In the genomic region with DNA sequence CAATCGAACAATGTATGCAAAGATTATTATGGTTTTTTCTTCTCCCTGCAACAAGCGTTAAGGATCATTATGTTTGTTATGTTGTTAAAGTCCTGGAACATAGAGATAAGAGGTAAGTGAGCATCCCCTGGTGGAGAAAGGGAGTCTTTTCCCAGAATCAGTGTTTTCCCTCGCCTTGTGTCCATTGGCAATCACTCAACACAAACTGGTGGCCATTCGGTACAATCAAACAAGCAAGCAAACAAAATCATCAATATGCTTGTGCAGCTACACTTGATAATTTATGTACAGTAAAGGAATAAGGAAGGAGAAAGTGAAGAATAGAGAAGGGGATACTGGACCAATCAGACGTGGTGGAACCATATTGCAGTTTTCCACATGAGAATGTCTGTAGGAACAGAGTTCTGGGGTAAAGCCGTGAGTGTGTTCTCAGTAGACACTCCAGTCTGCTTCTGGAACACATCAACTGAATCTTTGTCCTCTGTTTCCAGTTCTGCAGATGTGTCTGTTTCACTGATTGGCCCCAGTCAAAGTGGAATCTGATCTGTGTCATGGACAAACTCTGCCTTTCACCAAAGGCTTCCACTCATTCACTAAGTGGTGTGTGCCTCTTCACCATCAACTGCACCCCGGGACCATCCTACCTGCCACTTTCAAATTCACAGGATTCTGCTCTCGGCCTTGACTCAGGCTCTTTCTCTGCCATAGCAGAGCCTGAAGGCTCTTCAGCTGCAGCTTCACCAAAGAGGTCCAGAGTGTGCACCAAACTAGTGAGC, we compare ENCODE assay signal across 9 cellular contexts.
DNase-seq lines count a peak whose midpoint lies in the region; ATAC-seq, FAIRE-seq and TF ChIP-seq lines count a peak whose summit lies in the region.
"Had no signal": no experiment of that assay in that cellular context is flagged by ENCODE, and none has a peak within 500 bp of the region (broad histone marks: within the 10 kb centered on the region; RNA-seq: fewer than 3 reads in every experiment).

No MANE protein-coding gene starts in this region.

- H3K4me3 ChIP-seq in Panc1 (ENCODE audit: low read depth in 2 of 2, low read length in 2 of 2) (no peak overlapping the region), fibroblast of pulmonary artery (replicated peaks; ENCODE audit: low read depth, low read length) (no peak overlapping the region), tibial artery (no peak overlapping the region)
- H3K4me3 ChIP-seq: SK-N-MC had no signal

- TF ChIP-seq CTCF in Panc1 (IDR thresholded peaks at IDR 0.05), result peak; percentile 87
- peak; percentile 79 for TF ChIP-seq CTCF in fibroblast of pulmonary artery (IDR thresholded peaks at IDR 0.05; ENCODE audit: low read length, missing control alignments)
- TF ChIP-seq CTCF in tibial artery (IDR thresholded peaks at IDR 0.05), result peak; percentile 23 to 33

- no peak overlapping the region for H3K27ac ChIP-seq in Panc1 (ENCODE audit: low read length)
- no peak overlapping the region for H3K27ac ChIP-seq in tibial artery
- H3K27ac ChIP-seq: SK-N-MC had no signal

- ATAC-seq in Panc1 (no peak), HG03095 (IDR thresholded peaks at IDR 0.05; ENCODE audit: unreplicated experiment) (no peak), GM21526 (IDR thresholded peaks at IDR 0.05; ENCODE audit: low FRiP score, unreplicated experiment) (no peak)

- no peak for FAIRE-seq in GM12892 (lab: Jason Lieb, UNC)

- no peak for TF ChIP-seq POLR2A in GM12892 (IDR thresholded peaks at IDR 0.05; ENCODE audit: low read depth, low read length)

- in situ Hi-C loops in Panc1 (cut with HindIII; ENCODE audit: low pct_unique_long_range_greater_than_20kb, low sequenced_read_pairs), result no loop called here

- peaks cover 3% of the 10 kb centered on the region; the same call in 1 of the 2 replicates for H3K36me3 ChIP-seq in Panc1 (ENCODE audit: control insufficient read depth, insufficient read depth, low read length)
- H3K36me3 ChIP-seq in tibial artery, result no peaks in the 10 kb centered on the region

- H3K27me3 ChIP-seq in Panc1 (ENCODE audit: control insufficient read depth, insufficient read depth, low read length) (no peaks in the 10 kb centered on the region), tibial artery (peaks cover 0 to 5% of the 10 kb centered on the region in 2 donors)

- intact Hi-C loops in Panc1 (cut with micrococcal nuclease; ENCODE audit: unreplicated experiment), result loop anchor here (5.0 kb wide), 2 partner anchors 190 to 225 kb away; a partner anchor contains a TSS
- intact Hi-C loops in tibial artery (cut with DNase I; ENCODE audit: low total_unique reads), result no loop called here

- DNase-seq in COLO668 (lab: John Stamatoyannopoulos, UW; ENCODE audit: unreplicated experiment), result peak; percentile 2
- DNase-seq in HEK293T (ENCODE audit: extremely low spot score), result peak; percentile 51
- peak; percentile 41 for DNase-seq in Panc1 (ENCODE audit: low read depth, low spot score)
- peak; percentile 66 for DNase-seq in fibroblast of pulmonary artery (ENCODE audit: low read depth)
- no peak for DNase-seq in tibial artery
- no peak for DNase-seq in GM12892 (ENCODE audit: insufficient read length)

- no TSS peak for BruUV-seq in Panc1 (replicated peaks; lab: Mats Ljungman, UMichigan)

- POLR2A ChIA-PET in HEK293T (lab: Yijun Ruan, JAX) (interaction anchor here (1.4 kb wide), 1 partner anchor 16 kb away, joined by 3 read pairs; a partner anchor contains a TSS), Panc1 (lab: Charles Lee) (no interaction called here)

- peaks cover 6% of the 10 kb centered on the region; the same call in 1 of the 2 replicates for H3K4me1 ChIP-seq in Panc1 (ENCODE audit: control insufficient read depth, insufficient read depth, low read length)
- peaks cover 0 to 9% (median 4%) of the 10 kb centered on the region in 4 donors for H3K4me1 ChIP-seq in tibial artery

- CTCF ChIA-PET in HEK293T (lab: Yijun Ruan, JAX), result no interaction called here
- CTCF ChIA-PET in Panc1 (lab: Charles Lee), result interaction anchor here (1.5 kb wide), 1 partner anchor 236 kb away, joined by 3 read pairs; no protein-coding TSS in a partner anchor

- H3K9me3 ChIP-seq in Panc1 (ENCODE audit: control insufficient read depth, insufficient read depth, low read depth, low read length) (no peaks in the 10 kb centered on the region), tibial artery (no peaks in the 10 kb centered on the region)

TF ChIP-seq in HEK293T, 16 proteins besides CTCF, POLR2A, EP300 and RAD21:
- TF ChIP-seq CTBP1 (IDR thresholded peaks at IDR 0.05; ENCODE audit: borderline replicate concordance) (no peak), SP1 (IDR thresholded peaks at IDR 0.05) (no peak), NFRKB (IDR thresholded peaks at IDR 0.05) (no peak), FOXA1 (IDR thresholded peaks at IDR 0.05) (no peak)

Comparison
In these comparisons a context has a peak if more than half of its experiments do, and no peak if none do; other contexts are left out.
1. DNase-seq: peak in COLO668 (single experiment), HEK293T (single experiment), Panc1 (single experiment) and fibroblast of pulmonary artery (single experiment); none in tibial artery (0 of 2) and GM12892 (single experiment).
2. CTCF ChIP-seq: peak in every context shown above with its lines; median percentile 87 in Panc1; 79 in fibroblast of pulmonary artery; 28 in tibial artery.